Comparison of ENCODE assay signal across 21 cellular contexts in the genomic region with DNA sequence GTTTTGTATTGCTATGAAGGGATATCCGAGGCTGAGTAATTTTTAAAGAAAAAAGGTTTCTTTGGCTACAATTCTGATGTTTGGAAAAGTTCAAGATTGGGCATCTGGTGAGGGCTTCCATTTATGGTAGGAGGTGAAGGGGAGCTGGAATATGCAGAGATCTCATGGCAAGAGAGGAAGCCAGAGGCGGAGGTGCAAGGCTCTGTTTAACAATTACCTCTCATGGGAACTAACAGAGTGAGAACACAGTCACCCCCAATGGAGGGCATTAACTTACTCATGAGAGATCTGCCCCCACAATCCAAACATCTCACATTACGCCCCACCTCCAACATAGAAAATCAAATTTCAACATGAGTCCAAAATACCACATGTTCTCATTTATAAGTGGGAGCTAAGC.
"Had no signal": no experiment of that assay in that cellular context is flagged by ENCODE, and none has a peak within 500 bp of the region (broad histone marks: within the 10 kb centered on the region; RNA-seq: fewer than 3 reads in every experiment).

No MANE protein-coding gene starts in this region.

- H3K27ac Mint-ChIP-seq: activated naive CD4-positive, alpha-beta T cell treated with anti-CD3 and anti-CD28 coated beads, Interleukin-2, amount 50 U/mL, for 72 hours; brain; memory B cell; natural killer cell treated with Interleukin-12 subunit alpha and Interleukin-12 subunit beta and Interleukin-15 and Interleukin-18, amount 100 ng/mL, for 72 hours; stimulated activated naive CD8-positive, alpha-beta T cell treated with anti-CD3 and anti-CD28 coated beads, Interleukin-15, Interleukin-2, amounts not matched to agents 100 ng/mL and 50 ng/mL, for 24 hours had no signal

- H3K4me1 ChIP-seq: heart left ventricle, left ventricle myocardium inferior, prostate gland, sigmoid colon had no signal

- H3K9me3 ChIP-seq: heart left ventricle, left ventricle myocardium inferior, prostate gland, sigmoid colon, thoracic aorta had no signal

- FAIRE-seq: frontal cortex, kidney had no signal

- H3K9me3 Mint-ChIP-seq: activated naive CD4-positive, alpha-beta T cell treated with anti-CD3 and anti-CD28 coated beads, Interleukin-2, amount 50 U/mL, for 72 hours; activated T-cell treated with anti-CD3 and anti-CD28 coated beads, Interleukin-2, amount 50 U/mL, for 4 hours; central memory CD8-positive, alpha-beta T cell; memory B cell; natural killer cell treated with Interleukin-12 subunit alpha and Interleukin-12 subunit beta and Interleukin-15 and Interleukin-18, amount 100 ng/mL, for 72 hours; stimulated activated naive CD8-positive, alpha-beta T cell treated with anti-CD3 and anti-CD28 coated beads, Interleukin-15, Interleukin-2, amounts not matched to agents 100 ng/mL and 50 ng/mL, for 24 hours had no signal

- H3K4me3 Mint-ChIP-seq: activated T-cell treated with anti-CD3 and anti-CD28 coated beads, Interleukin-2, amount 50 U/mL, for 4 hours; brain; central memory CD8-positive, alpha-beta T cell; memory B cell; natural killer cell treated with Interleukin-12 subunit alpha and Interleukin-12 subunit beta and Interleukin-15 and Interleukin-18, amount 100 ng/mL, for 72 hours; stimulated activated naive CD8-positive, alpha-beta T cell treated with anti-CD3 and anti-CD28 coated beads, Interleukin-15, Interleukin-2, amounts not matched to agents 100 ng/mL and 50 ng/mL, for 24 hours had no signal

- H3K4me3 ChIP-seq: heart left ventricle, left ventricle myocardium inferior, prostate gland, sigmoid colon, thoracic aorta had no signal

- H3K36me3 Mint-ChIP-seq: activated naive CD4-positive, alpha-beta T cell treated with anti-CD3 and anti-CD28 coated beads, Interleukin-2, amount 50 U/mL, for 72 hours; brain; memory B cell; natural killer cell treated with Interleukin-12 subunit alpha and Interleukin-12 subunit beta and Interleukin-15 and Interleukin-18, amount 100 ng/mL, for 72 hours had no signal

- H3K36me3 ChIP-seq: heart left ventricle, left ventricle myocardium inferior, prostate gland, sigmoid colon, thoracic aorta had no signal

- H3K4me1 Mint-ChIP-seq: brain; central memory CD8-positive, alpha-beta T cell; memory B cell had no signal

- H3K27ac ChIP-seq: heart left ventricle, left ventricle myocardium inferior, prostate gland, sigmoid colon, thoracic aorta had no signal

- H3K27me3 Mint-ChIP-seq: brain, memory B cell had no signal

- DNase-seq: activated CD4-positive, alpha-beta T cell treated with anti-CD3 and anti-CD28 coated beads, Interleukin-2, amount 50 U/mL, for 48 hours; activated effector memory CD4-positive, alpha-beta T cell treated with anti-CD3 and anti-CD28 coated beads, Interleukin-2, amount 50 U/mL, for 16 hours; activated T-cell treated with anti-CD3 and anti-CD28 coated beads, Interleukin-2, amount 50 U/mL, for 4 hours; amniotic stem cell; cortex of kidney; effector memory CD4-positive, alpha-beta T cell; heart left ventricle; kidney; left ventricle myocardium inferior; occipital lobe; sigmoid colon had no signal

- H3K27me3 ChIP-seq: heart left ventricle, sigmoid colon had no signal

- ATAC-seq: activated CD4-positive, CD25-positive, alpha-beta regulatory T cell treated with anti-CD3 and anti-CD28 coated beads, Interleukin-2, amount 50 U/mL, for 24 hours; activated naive CD4-positive, alpha-beta T cell treated with anti-CD3 and anti-CD28 coated beads, Interleukin-2, amount 50 U/mL, for 72 hours; activated T-cell treated with anti-CD3 and anti-CD28 coated beads, Interleukin-2, amount 50 U/mL, for 4 hours; heart left ventricle; natural killer cell treated with Interleukin-12 subunit alpha and Interleukin-12 subunit beta and Interleukin-15 and Interleukin-18, amount 100 ng/mL, for 72 hours had no signal
